In genomic region chr7:12031638-12032037, GRCh38 we compare ENCODE assay signal across 13 cellular contexts.
A peak's percentile ranks its signal among the peaks of the same experiment; 100 is the strongest.
DNase-seq lines count a peak whose midpoint lies in the region; ATAC-seq and TF ChIP-seq lines count a peak whose summit lies in the region.
"Had no signal": no experiment of that assay in that cellular context is flagged by ENCODE, and none has a peak within 500 bp of the region (broad histone marks: within the 10 kb centered on the region; RNA-seq: fewer than 3 reads in every experiment).

No MANE protein-coding gene starts in this region.

- H3K4me3 ChIP-seq in ACC112 (ENCODE audit: low read depth, low read length) (no peak overlapping the region), SK-N-SH (ENCODE audit: low read depth in 2 of 2, low read length in 1 of 2) (no peak overlapping the region)

- ATAC-seq in HG03432 (IDR thresholded peaks at IDR 0.05; ENCODE audit: unreplicated experiment), result peak; percentile 47
- ATAC-seq in left lobe of liver, result no peak
- no peak for ATAC-seq in HG02852 (IDR thresholded peaks at IDR 0.05; ENCODE audit: unreplicated experiment)
- ATAC-seq: activated naive CD8-positive, alpha-beta T cell treated with anti-CD3 and anti-CD28 coated beads, Interleukin-2, amount 50 U/mL, for 24 hours; stimulated activated effector memory CD8-positive, alpha-beta T cell treated with anti-CD3 and anti-CD28 coated beads, Interleukin-12 subunit alpha, Interleukin-12 subunit beta, amount 100 ng/mL, for 72 hours had no signal

- H3K79me2 ChIP-seq in ACC112 (ENCODE audit: control insufficient read depth, insufficient read depth, low read length, unreplicated experiment) (no peaks in the 10 kb centered on the region), SK-N-SH (ENCODE audit: insufficient read depth) (no peaks in the 10 kb centered on the region)

- TF ChIP-seq RAD21 in SK-N-SH (IDR thresholded peaks at IDR 0.05; ENCODE audit: low read length), result no peak

- TF ChIP-seq EP300 in SK-N-SH (IDR thresholded peaks at IDR 0.05; ENCODE audit: borderline replicate concordance in 1 of 2, low read depth in 1 of 2, low read length in 1 of 2), result 0 out of 4 replicates have a peak, but pooled peaks of 1 of the 2 experiments have one; percentile 19

- H3K9ac ChIP-seq in SK-N-SH, result no peak overlapping the region

- H3K4me2 ChIP-seq in SK-N-SH, result peak overlapping the region; percentile 22; the same call in 1 of the 2 replicates

- no peak overlapping the region for H2AFZ ChIP-seq in ACC112 (ENCODE audit: low read length, unreplicated experiment)
- H2AFZ ChIP-seq in SK-N-SH (ENCODE audit: low read depth), result peak overlapping the region; percentile 68

- POLR2A ChIA-PET in SK-N-SH (lab: Yijun Ruan, JAX), result no interaction called here

- DNase-seq in SK-N-SH (no peak), foreskin melanocyte (peak; percentile 24), left lobe of liver (ENCODE audit: low spot score) (no peak), T-helper 1 cell (no peak), NCI-H524 treated with DMSO at 0.1 percent for 48 hours (lab: John Stamatoyannopoulos, UW) (no peak)
- DNase-seq: activated naive CD8-positive, alpha-beta T cell treated with anti-CD3 and anti-CD28 coated beads, Interleukin-2, amount 50 U/mL, for 24 hours; NCI-H1048; nucleus accumbens; T-helper 2 cell had no signal

- H3K9me2 ChIP-seq in SK-N-SH, result no peaks in the 10 kb centered on the region

- no peaks in the 10 kb centered on the region for H3K9me3 ChIP-seq in SK-N-SH

- H3K36me3 ChIP-seq in ACC112 (ENCODE audit: insufficient read depth, low read length) (no peaks in the 10 kb centered on the region), SK-N-SH (replicated peaks in 1 of 2; ENCODE audit: control insufficient read depth in 1 of 2, insufficient read depth in 2 of 2, low read length in 1 of 2) (no peaks in the 10 kb centered on the region)

- H4K20me1 ChIP-seq in SK-N-SH (ENCODE audit: insufficient read depth), result no peaks in the 10 kb centered on the region

- no peak for TF ChIP-seq CTCF in SK-N-SH (IDR thresholded peaks at IDR 0.05)

- H3K27ac ChIP-seq in ACC112 (ENCODE audit: low read depth, low read length), result peak overlapping the region; percentile 23; the same call in 1 of the 2 replicates
- H3K27ac ChIP-seq in SK-N-SH (ENCODE audit: low read depth in 2 of 2, low read length in 1 of 2), result 0 out of 4 replicates have a peak overlapping the region, but pooled peaks of 1 of the 2 experiments have one; percentile 2

- H3K27me3 ChIP-seq in ACC112 (ENCODE audit: insufficient read depth, low read length) (no peaks in the 10 kb centered on the region), SK-N-SH (ENCODE audit: insufficient read depth) (no peaks in the 10 kb centered on the region)

- CTCF ChIA-PET in SK-N-SH (lab: Yijun Ruan, JAX), result interaction anchor here (1.9 kb wide), 1 partner anchor 11 kb away, joined by 7 read pairs; no protein-coding TSS in a partner anchor

- H3K4me1 ChIP-seq in ACC112 (ENCODE audit: control insufficient read depth, insufficient read depth, low read length, unreplicated experiment) (peaks cover 10% of the 10 kb centered on the region), SK-N-SH (ENCODE audit: control insufficient read depth in 1 of 2, insufficient read depth in 2 of 2, low read depth in 1 of 2, low read length in 1 of 2) (peaks cover 0 to 4% of the 10 kb centered on the region in 2 experiments; a peak in 2 of 4 replicates)

- H3F3A ChIP-seq in SK-N-SH (replicated peaks; ENCODE audit: insufficient read depth), result no peaks in the 10 kb centered on the region

TF ChIP-seq in SK-N-SH, 30 proteins besides CTCF, POLR2A, EP300 and RAD21:
- TF ChIP-seq SIN3A (IDR thresholded peaks at IDR 0.05; ENCODE audit: borderline replicate concordance, low read depth, low read length) (no peak), EZH2phosphoT487 (IDR thresholded peaks at IDR 0.05; ENCODE audit: borderline replicate concordance, low read depth) (no peak), FOSL2 (IDR thresholded peaks at IDR 0.05; ENCODE audit: borderline replicate concordance, low read depth) (peak; percentile 62), ZBTB33 (IDR thresholded peaks at IDR 0.05; ENCODE audit: borderline replicate concordance, low read depth) (no peak), MAX (IDR thresholded peaks at IDR 0.05; ENCODE audit: low read depth) (no peak), JUND (IDR thresholded peaks at IDR 0.05) (peak; percentile 80), PBX3 (IDR thresholded peaks at IDR 0.05) (no peak), ELF1 (IDR thresholded peaks at IDR 0.05) (no peak)
- TF ChIP-seq, protein P1, sequence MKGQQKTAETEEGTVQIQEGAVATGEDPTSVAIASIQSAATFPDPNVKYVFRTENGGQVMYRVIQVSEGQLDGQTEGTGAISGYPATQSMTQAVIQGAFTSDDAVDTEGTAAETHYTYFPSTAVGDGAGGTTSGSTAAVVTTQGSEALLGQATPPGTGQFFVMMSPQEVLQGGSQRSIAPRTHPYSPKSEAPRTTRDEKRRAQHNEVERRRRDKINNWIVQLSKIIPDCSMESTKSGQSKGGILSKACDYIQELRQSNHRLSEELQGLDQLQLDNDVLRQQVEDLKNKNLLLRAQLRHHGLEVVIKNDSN (IDR thresholded peaks at IDR 0.05; ENCODE audit: borderline replicate concordance, low read depth), result peak; percentile 66; the same call in 1 of the 2 replicates
